Comparison of ENCODE assay signal across 8 cellular contexts in the genomic region with DNA sequence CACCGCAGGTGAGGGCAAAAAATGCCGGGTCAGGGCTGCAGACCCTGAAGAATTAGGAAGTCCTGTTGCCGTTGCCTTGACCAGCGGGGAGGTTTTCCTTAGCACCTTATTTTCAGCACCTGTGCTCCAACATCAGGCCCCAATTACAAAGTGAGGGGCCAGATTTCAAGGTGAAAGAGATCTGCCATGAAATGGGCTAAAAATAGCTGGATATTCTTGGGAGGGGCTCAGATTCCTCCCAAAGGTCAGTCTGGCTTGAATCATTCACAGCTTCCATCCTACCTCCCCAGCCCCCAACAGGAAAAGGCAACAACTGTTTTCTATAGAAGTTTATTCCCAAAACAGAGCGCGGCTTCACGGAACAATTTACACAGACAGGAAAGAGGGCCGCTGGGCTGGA. TPM values are rescaled to one million over a fixed set of nuclear protein-coding genes. Genes with fewer than 3 reads are reported as not detected.
DNase-seq lines count a peak whose midpoint lies in the region; ATAC-seq and TF ChIP-seq lines count a peak whose summit lies in the region.

No MANE protein-coding gene starts in this region.

- H3K4me1 ChIP-seq in adrenal gland (replicated peaks in 1 of 2) (peaks cover 13 to 24% of the 10 kb centered on the region in 2 donors), suprapubic skin (peaks cover 24% of the 10 kb centered on the region)

- no peaks in the 10 kb centered on the region for H3K9me3 Mint-ChIP-seq in activated CD4-positive, alpha-beta T cell treated with anti-CD3 and anti-CD28 coated beads for 36 hours (ENCODE audit: low read depth)

- H3K36me3 ChIP-seq in adrenal gland (replicated peaks in 1 of 2) (peaks cover 0 to 15% of the 10 kb centered on the region in 2 donors), suprapubic skin (peaks cover 21% of the 10 kb centered on the region)

- no peak for TF ChIP-seq POLR2A in adrenal gland (IDR thresholded peaks at IDR 0.05)
- no peak for TF ChIP-seq POLR2A in suprapubic skin (IDR thresholded peaks at IDR 0.05)

- peaks cover 10% of the 10 kb centered on the region for H3K36me3 Mint-ChIP-seq in activated CD4-positive, alpha-beta T cell treated with anti-CD3 and anti-CD28 coated beads for 36 hours (ENCODE audit: low read depth)

- no peaks in the 10 kb centered on the region for H3K27me3 Mint-ChIP-seq in activated CD4-positive, alpha-beta T cell treated with anti-CD3 and anti-CD28 coated beads for 36 hours

- POLR2A ChIA-PET in activated CD4-positive, alpha-beta T cell treated with anti-CD3 and anti-CD28 coated beads for 36 hours (lab: Charles Lee), result interaction anchor here (0.8 to 1.2 kb wide), 4 partner anchors 26 to 704 kb away, joined by 3 to 5 read pairs (median 4); a partner anchor contains a TSS

- CTCF ChIA-PET in activated CD4-positive, alpha-beta T cell treated with anti-CD3 and anti-CD28 coated beads for 36 hours (lab: Charles Lee), result interaction anchor here (0.8 to 3.0 kb wide), 19 partner anchors 9 to 236 kb away, joined by 3 to 20 read pairs (median 5); a partner anchor contains a TSS

- no peak for DNase-seq in activated CD4-positive, alpha-beta T cell treated with anti-CD3 and anti-CD28 coated beads for 36 hours
- DNase-seq in activated CD4-positive, alpha-beta T cell treated with anti-CD3 and anti-CD28 coated beads for 48 hours, result no peak
- DNase-seq in adrenal gland (no peak), suprapubic skin (ENCODE audit: low spot score in 2 of 2) (no peak), NCI-H1694 treated with DMSO at 0.1 percent for 48 hours (lab: John Stamatoyannopoulos, UW) (no peak), NCI-H345 treated with DMSO at 0.1 percent for 48 hours (lab: John Stamatoyannopoulos, UW; ENCODE audit: unreplicated experiment) (no peak)

- peak overlapping the region; percentile 84 for H3K4me3 Mint-ChIP-seq in activated CD4-positive, alpha-beta T cell treated with anti-CD3 and anti-CD28 coated beads for 36 hours

- TF ChIP-seq CTCF in adrenal gland (IDR thresholded peaks at IDR 0.05) (no peak), suprapubic skin (IDR thresholded peaks at IDR 0.05) (no peak)

- peaks cover 13% of the 10 kb centered on the region for H3K4me1 Mint-ChIP-seq in activated CD4-positive, alpha-beta T cell treated with anti-CD3 and anti-CD28 coated beads for 36 hours

- 27 to 39% (median 30%) methylated on average over 7 to 8 of the region's 8 CpGs for whole genome bisulfite sequencing in adrenal gland, 4 donors
- WGBS in suprapubic skin, result 44% methylated on average over 8 of the region's 8 CpGs

- H3K27ac Mint-ChIP-seq in activated CD4-positive, alpha-beta T cell treated with anti-CD3 and anti-CD28 coated beads for 36 hours, result peak overlapping the region; percentile 37

- intact Hi-C loops in activated CD4-positive, alpha-beta T cell treated with anti-CD3 and anti-CD28 coated beads for 36 hours (cut with DNase I, micrococcal nuclease), result no loop called here
- intact Hi-C loops in adrenal gland (cut with DNase I), result no loop called here

- TF ChIP-seq EP300 in suprapubic skin (IDR thresholded peaks at IDR 0.05), result no peak

- no peak for ATAC-seq in activated CD4-positive, alpha-beta T cell treated with anti-CD3 and anti-CD28 coated beads for 36 hours
- ATAC-seq in HG03469 (IDR thresholded peaks at IDR 0.05; ENCODE audit: unreplicated experiment), result no peak

- no peaks in the 10 kb centered on the region for H3K27me3 ChIP-seq in adrenal gland
- H3K27me3 ChIP-seq in layer of hippocampus (ENCODE audit: control insufficient read depth, insufficient read depth, low read length), result no peaks in the 10 kb centered on the region
- no peaks in the 10 kb centered on the region for H3K27me3 ChIP-seq in suprapubic skin

- H3K27ac ChIP-seq in adrenal gland (peak overlapping the region in 3 of 5 donors; percentile 77 to 88 (median 79)), layer of hippocampus (ENCODE audit: low read depth, low read length) (peak overlapping the region; percentile 18), suprapubic skin (no peak overlapping the region)

- H3K4me3 ChIP-seq in adrenal gland (peak overlapping the region in 3 of 4 donors; percentile 48 to 90 (median 89)), suprapubic skin (peak overlapping the region; percentile 77)

- no peaks in the 10 kb centered on the region for H3K9me3 ChIP-seq in adrenal gland (replicated peaks in 1 of 3)
- H3K9me3 ChIP-seq in suprapubic skin, result no peaks in the 10 kb centered on the region

RNA-seq across cellular contexts. Expression of a gene that starts 0.9 kb away (rescaled TPM):
- 10 to 100 TPM; 35.0 to 38.5 TPM for total RNA-seq in activated CD4-positive, alpha-beta T cell treated with anti-CD3 and anti-CD28 coated beads for 36 hours
- total RNA-seq in adrenal gland, result 10 to 100 TPM in 7 of 8 donors, 1 to 10 TPM in 1; 7.8 to 27.6 (median 15.7) TPM
- polyA plus RNA-seq in adrenal gland, result 10 to 100 TPM in 2 of 3 donors, 1 to 10 TPM in 1; 8.3 to 47.2 (median 23.5) TPM
- total RNA-seq in suprapubic skin, result 10 to 100 TPM; 14.0 to 29.4 (median 24.1) TPM

RNA-seq across cellular contexts. Expression of a gene that starts 14.6 kb away (rescaled TPM):
- under 1 TPM in 1 of 2 experiments, not detected in 1; 0.30 TPM for total RNA-seq in activated CD4-positive, alpha-beta T cell treated with anti-CD3 and anti-CD28 coated beads for 36 hours
- total RNA-seq in adrenal gland (not detected), suprapubic skin (not detected)
- polyA plus RNA-seq in adrenal gland, result not detected

RNA-seq across cellular contexts. Expression of a gene that starts 26.5 kb away (rescaled TPM):
- total RNA-seq in activated CD4-positive, alpha-beta T cell treated with anti-CD3 and anti-CD28 coated beads for 36 hours, result 1 to 10 TPM; 7.9 to 8.1 TPM
- total RNA-seq in adrenal gland (1 to 10 TPM in 5 of 8 donors, under 1 TPM in 3; 0.78 to 3.9 (median 1.3) TPM), suprapubic skin (1 to 10 TPM; 1.6 to 3.2 (median 2.0) TPM)
- polyA plus RNA-seq in adrenal gland, result 10 to 100 TPM in 1 of 3 donors, 1 to 10 TPM in 2; 1.4 to 23.5 (median 4.4) TPM

RNA-seq across cellular contexts. Expression of a gene that starts 26.7 kb away (rescaled TPM):
- total RNA-seq in activated CD4-positive, alpha-beta T cell treated with anti-CD3 and anti-CD28 coated beads for 36 hours, result 100 to 1,000 TPM; 205 to 231 TPM
- total RNA-seq in adrenal gland (100 to 1,000 TPM; 229 to 383 (median 294) TPM), suprapubic skin (100 to 1,000 TPM; 294 to 337 (median 319) TPM)
- polyA plus RNA-seq in adrenal gland, result 100 to 1,000 TPM; 201 to 298 (median 227) TPM

RNA-seq across cellular contexts. Expression of a gene that starts 41.0 kb away (rescaled TPM):
- total RNA-seq in activated CD4-positive, alpha-beta T cell treated with anti-CD3 and anti-CD28 coated beads for 36 hours, result under 1 TPM; 0.65 to 0.85 TPM
- total RNA-seq in adrenal gland, result 1 to 10 TPM in 7 of 8 donors, under 1 TPM in 1; 0.36 to 6.6 (median 2.2) TPM
- polyA plus RNA-seq in adrenal gland, result 10 to 100 TPM in 2 of 3 donors, under 1 TPM in 1; 0.35 to 66.9 (median 23.2) TPM
- total RNA-seq in suprapubic skin, result 100 to 1,000 TPM; 287 to 596 (median 348) TPM
